ENCODE assay signal across 8 cellular contexts in the genomic region with DNA sequence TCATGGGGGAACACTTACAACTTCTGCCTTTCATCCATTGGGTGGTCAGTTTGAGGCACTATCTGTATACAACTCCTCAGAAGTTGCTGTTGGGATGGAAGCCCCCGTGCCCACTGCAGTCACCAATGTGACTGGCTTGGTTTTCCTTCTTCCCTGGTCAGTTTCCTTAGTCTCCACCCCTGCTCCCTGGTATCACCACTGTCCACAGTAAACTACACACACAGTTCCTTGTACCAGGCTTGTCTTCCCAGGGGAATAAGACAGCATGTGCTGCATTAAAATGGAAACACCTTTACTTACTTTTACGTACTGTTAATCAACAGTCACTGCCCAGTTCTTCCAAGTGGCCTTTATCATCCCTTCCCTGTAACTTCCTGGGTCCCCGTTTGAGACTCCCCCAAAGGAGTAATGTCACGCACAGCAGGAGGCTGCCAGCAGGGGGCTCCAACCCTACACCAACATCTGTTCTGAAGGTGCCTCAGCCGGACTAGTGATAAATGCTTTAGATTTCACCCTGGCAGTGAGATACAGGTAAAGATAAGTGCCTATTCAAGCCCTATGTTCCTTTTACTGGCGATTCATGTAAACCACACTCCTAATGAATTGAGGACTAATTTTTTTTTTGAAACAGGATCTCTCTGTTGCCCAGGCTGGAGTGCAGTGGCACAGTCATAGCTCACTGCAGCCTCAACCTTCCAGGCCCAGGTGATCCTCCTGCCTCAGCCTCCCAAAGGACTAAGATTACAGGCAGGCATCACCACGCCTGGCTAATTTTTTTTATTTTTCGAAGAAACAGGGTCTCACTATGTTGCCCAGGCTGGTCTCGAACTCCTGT. TPM values are rescaled to one million over a fixed set of nuclear protein-coding genes. Genes with fewer than 3 reads are reported as not detected.
DNase-seq lines count a peak whose midpoint lies in the region; ATAC-seq and TF ChIP-seq lines count a peak whose summit lies in the region.

No MANE protein-coding gene starts in this region.

- H3K4me1 ChIP-seq in adipocyte (ENCODE audit: control insufficient read depth, insufficient read depth, low read length) (no peaks in the 10 kb centered on the region), right cardiac atrium (ENCODE audit: control insufficient read depth, insufficient read depth, low read length) (no peaks in the 10 kb centered on the region), smooth muscle cell (ENCODE audit: low read depth) (no peaks in the 10 kb centered on the region)

- intact Hi-C loops in right cardiac atrium (cut with DNase I) = loop anchor here in 1 of 4 donors (10.0 kb wide), 1 partner anchor 59 kb away; no protein-coding TSS in a partner anchor

- H3K79me2 ChIP-seq in smooth muscle cell (ENCODE audit: low read depth) = no peaks in the 10 kb centered on the region

- H3K27me3 ChIP-seq in adipocyte (replicated peaks; ENCODE audit: control insufficient read depth, insufficient read depth, low read length) (peaks cover 11% of the 10 kb centered on the region), right cardiac atrium (ENCODE audit: control insufficient read depth, insufficient read depth) (no peaks in the 10 kb centered on the region), smooth muscle cell (ENCODE audit: low read depth) (no peaks in the 10 kb centered on the region)

- H3K36me3 Mint-ChIP-seq in T-helper 17 cell (ENCODE audit: low read depth) = no peaks in the 10 kb centered on the region

- DNase-seq in ELR (ENCODE audit: low read depth) = peak; percentile 76
- DNase-seq in HS-27A (ENCODE audit: low read depth) = peak; percentile 7
- peak; percentile 51 to 57 (median 56) for DNase-seq in T-helper 17 cell
- peak; percentile 78 for DNase-seq in adipocyte (ENCODE audit: low read depth)
- DNase-seq in right cardiac atrium = peak; percentile 60 to 88 (median 84)
- no peak for DNase-seq in smooth muscle cell (lab: John Stamatoyannopoulos, UW; ENCODE audit: unreplicated experiment)

- H3K36me3 ChIP-seq in adipocyte (ENCODE audit: control insufficient read depth, insufficient read depth, low read length, severe bottlenecking) (no peaks in the 10 kb centered on the region), smooth muscle cell (ENCODE audit: low read depth) (no peaks in the 10 kb centered on the region)

- peaks cover 3% of the 10 kb centered on the region for H3K4me1 Mint-ChIP-seq in T-helper 17 cell

- WGBS in right cardiac atrium = 53% methylated on average over 9 of the region's 9 CpGs
- WGBS in smooth muscle cell (ENCODE audit: low lambda C conversion rate) = 65% methylated on average over 9 of the region's 9 CpGs

- H3K9ac ChIP-seq in adipocyte (ENCODE audit: low read length) (no peak overlapping the region), smooth muscle cell (ENCODE audit: low read depth) (no peak overlapping the region)

- H3K9me3 ChIP-seq in T-helper 17 cell (ENCODE audit: control insufficient read depth, low read length, poor library complexity, severe bottlenecking) (no peaks in the 10 kb centered on the region), adipocyte (ENCODE audit: control insufficient read depth, low read length) (no peaks in the 10 kb centered on the region), right cardiac atrium (ENCODE audit: control insufficient read depth, low read length) (no peaks in the 10 kb centered on the region), smooth muscle cell (replicated peaks; ENCODE audit: low read depth) (no peaks in the 10 kb centered on the region)

- H3K4me3 ChIP-seq in adipocyte (ENCODE audit: low read length) (no peak overlapping the region), right cardiac atrium (ENCODE audit: low read length) (no peak overlapping the region), smooth muscle cell (no peak overlapping the region)

- H2AFZ ChIP-seq in smooth muscle cell (ENCODE audit: low read depth) = no peak overlapping the region

- H3K4me2 ChIP-seq in smooth muscle cell = no peak overlapping the region

- peak; percentile 82 for TF ChIP-seq CTCF in smooth muscle cell (IDR thresholded peaks at IDR 0.05; ENCODE audit: borderline replicate concordance, insufficient read depth, poor library complexity, severe bottlenecking)

- no peak overlapping the region for H3K27ac ChIP-seq in right cardiac atrium (ENCODE audit: low read length)
- H3K27ac ChIP-seq in smooth muscle cell (ENCODE audit: low read depth) = no peak overlapping the region

- H3K27ac Mint-ChIP-seq in T-helper 17 cell = no peak overlapping the region

- ATAC-seq in T-helper 17 cell (peak; percentile 92), right cardiac atrium (peak; percentile 73 to 76), HG02884 (IDR thresholded peaks at IDR 0.05; ENCODE audit: unreplicated experiment) (no peak), HG03378 (IDR thresholded peaks at IDR 0.05; ENCODE audit: unreplicated experiment) (no peak)

- peaks cover 20% of the 10 kb centered on the region for H3K27me3 Mint-ChIP-seq in T-helper 17 cell

- H4K20me1 ChIP-seq in smooth muscle cell (ENCODE audit: low read depth) = no peaks in the 10 kb centered on the region

- H3F3A ChIP-seq in smooth muscle cell (ENCODE audit: low read depth) = no peaks in the 10 kb centered on the region

- H3K4me3 Mint-ChIP-seq in T-helper 17 cell = no peak overlapping the region

RNA-seq across cellular contexts. Expression of a gene that starts 45.3 kb away (rescaled TPM):
- total RNA-seq in T-helper 17 cell (1 to 10 TPM; 1.9 to 5.0 TPM), right cardiac atrium (10 to 100 TPM in 1 of 4 donors, 1 to 10 TPM in 3; 3.6 to 10.5 (median 6.2) TPM), smooth muscle cell (0.09 and 1.2 TPM in 2 replicates)
- polyA plus RNA-seq in right cardiac atrium (1.4 TPM), smooth muscle cell (not detected in 2 replicates)

Comparison
In these comparisons a context has a peak if more than half of its experiments do, and no peak if none do; other contexts are left out.
1. ATAC-seq: peak in T-helper 17 cell (single experiment) and right cardiac atrium (2 of 2); none in HG02884 (single experiment) and HG03378 (single experiment).